13 cellular contexts compared by ENCODE assay signal in the genomic region with DNA sequence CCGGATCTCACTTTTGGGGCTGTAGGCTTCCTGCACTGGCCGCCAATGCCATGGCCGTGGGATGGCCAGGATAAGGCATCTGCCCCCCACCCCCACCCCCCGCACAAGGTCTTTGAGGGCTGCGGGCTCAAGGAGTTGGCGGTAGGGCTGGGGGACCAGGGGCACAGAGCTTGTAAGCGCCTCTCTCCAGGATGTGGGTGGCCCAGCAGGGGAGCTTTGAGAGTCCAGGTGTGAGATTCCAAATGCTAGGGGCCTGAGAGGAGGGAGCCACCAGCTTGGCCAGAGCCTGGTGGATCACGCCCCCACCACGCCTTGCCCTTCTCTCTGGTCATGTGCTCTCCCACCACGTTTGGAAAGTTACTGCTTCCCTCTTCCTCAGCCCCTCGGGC. TPM values are rescaled to one million over a fixed set of nuclear protein-coding genes. Genes with fewer than 3 reads are reported as not detected.
DNase-seq lines count a peak whose midpoint lies in the region; ATAC-seq and TF ChIP-seq lines count a peak whose summit lies in the region.
"Had no signal": no experiment of that assay in that cellular context is flagged by ENCODE, and none has a peak within 500 bp of the region (broad histone marks: within the 10 kb centered on the region; RNA-seq: fewer than 3 reads in every experiment).

No MANE protein-coding gene starts in this region.

- H3K36me3 ChIP-seq in RWPE2 (ENCODE audit: low read depth) (peaks cover 16% of the 10 kb centered on the region), prostate gland (no peaks in the 10 kb centered on the region), MM.1S (replicated peaks; ENCODE audit: insufficient read depth, low read length) (no peaks in the 10 kb centered on the region), osteoblast (ENCODE audit: insufficient read depth, low read length) (peaks cover 3% of the 10 kb centered on the region)

- H3K9ac ChIP-seq in MM.1S (ENCODE audit: low read length): no peak overlapping the region

- H3K4me2 ChIP-seq in MM.1S (ENCODE audit: low read depth, low read length) (no peak overlapping the region), osteoblast (ENCODE audit: insufficient read depth, low read length) (no peak overlapping the region)

- no peak for TF ChIP-seq POLR2A in prostate gland (IDR thresholded peaks at IDR 0.05)

- H3K9me3 ChIP-seq in RWPE2 (ENCODE audit: severe bottlenecking) (no peaks in the 10 kb centered on the region), prostate gland (no peaks in the 10 kb centered on the region), MM.1S (replicated peaks; ENCODE audit: insufficient read depth, low read length) (no peaks in the 10 kb centered on the region), osteoblast (ENCODE audit: low read depth, low read length) (no peaks in the 10 kb centered on the region)

- H3F3A ChIP-seq in MM.1S (ENCODE audit: insufficient read depth, low read length): no peaks in the 10 kb centered on the region; the same call in 1 of the 2 replicates

- intact Hi-C loops in prostate gland (cut with DNase I): no loop called here

- TF ChIP-seq CTCF in RWPE2 (IDR thresholded peaks at IDR 0.05; ENCODE audit: poor library complexity, severe bottlenecking): no peak
- TF ChIP-seq CTCF in prostate gland (IDR thresholded peaks at IDR 0.05): no peak
- no peak for TF ChIP-seq CTCF in MM.1S (IDR thresholded peaks at IDR 0.05; ENCODE audit: low read length)
- no peak for TF ChIP-seq CTCF in osteoblast (IDR thresholded peaks at IDR 0.05; ENCODE audit: extremely low read depth, low read depth, low read length)

- H3K4me1 ChIP-seq in RWPE2 (ENCODE audit: insufficient read depth, poor library complexity, severe bottlenecking) (peaks cover 24% of the 10 kb centered on the region), prostate gland (replicated peaks) (peaks cover 55% of the 10 kb centered on the region), MM.1S (ENCODE audit: low read length) (peaks cover 19% of the 10 kb centered on the region), osteoblast (ENCODE audit: insufficient read depth, low read length) (peaks cover 24% of the 10 kb centered on the region)

- no peak overlapping the region for H3K4me3 ChIP-seq in RWPE2 (ENCODE audit: severe bottlenecking)
- H3K4me3 ChIP-seq in prostate gland: no peak overlapping the region
- no peak overlapping the region for H3K4me3 ChIP-seq in MM.1S (ENCODE audit: low read length)
- H3K4me3 ChIP-seq in osteoblast (ENCODE audit: insufficient read depth, low read length): no peak overlapping the region

- H3K27me3 ChIP-seq in RWPE2 (ENCODE audit: insufficient read depth, poor library complexity, severe bottlenecking) (no peaks in the 10 kb centered on the region), prostate gland (replicated peaks; ENCODE audit: insufficient read depth) (no peaks in the 10 kb centered on the region), MM.1S (replicated peaks; ENCODE audit: insufficient read depth, low read length) (peaks cover 59% of the 10 kb centered on the region), osteoblast (ENCODE audit: insufficient read depth, low read length) (no peaks in the 10 kb centered on the region)

- WGBS in prostate gland: 66% methylated on average over 8 of the region's 11 CpGs

- no peak overlapping the region for H2AFZ ChIP-seq in MM.1S (ENCODE audit: low read length)
- no peak overlapping the region for H2AFZ ChIP-seq in osteoblast (ENCODE audit: low read length)

- peak overlapping the region; percentile 66 for H3K27ac ChIP-seq in RWPE2 (ENCODE audit: poor library complexity, severe bottlenecking)
- peak overlapping the region; percentile 80 to 97 for H3K27ac ChIP-seq in prostate gland
- no peak overlapping the region for H3K27ac ChIP-seq in MM.1S (ENCODE audit: low read length)
- H3K27ac ChIP-seq in osteoblast (ENCODE audit: low read depth, low read length): no peak overlapping the region

- ATAC-seq in RWPE2 (ENCODE audit: low read depth) (no peak), GM19397 (IDR thresholded peaks at IDR 0.05; ENCODE audit: unreplicated experiment) (no peak), HG03095 (IDR thresholded peaks at IDR 0.05; ENCODE audit: unreplicated experiment) (no peak)

- DNase-seq in Ammon's horn (ENCODE audit: low spot score): peak; percentile 50
- DNase-seq in RWPE2 (ENCODE audit: low spot score): no peak
- DNase-seq in foreskin melanocyte: peak; percentile 59
- DNase-seq in prostate gland (ENCODE audit: low spot score): no peak
- DNase-seq in MM.1S: no peak
- DNase-seq in osteoblast (ENCODE audit: insufficient read length, low spot score, missing footprints): no peak
- DNase-seq: activated CD4-positive, alpha-beta T cell treated with anti-CD3 and anti-CD28 coated beads, Interleukin-2, amount 50 U/mL, for 48 hours; activated naive CD8-positive, alpha-beta T cell treated with anti-CD3 and anti-CD28 coated beads, Interleukin-2, amount 10 ng/mL, durations not matched to agents 7 days and 5 days; AML-193; HCEC 1CT; NCI-H524 treated with DMSO at 0.1 percent for 48 hours had no signal

- H3K9me2 ChIP-seq in MM.1S (replicated peaks; ENCODE audit: insufficient read depth, low read length): no peaks in the 10 kb centered on the region

- H4K20me1 ChIP-seq in MM.1S (ENCODE audit: insufficient read depth, low read length): no peaks in the 10 kb centered on the region
- H4K20me1 ChIP-seq in osteoblast (ENCODE audit: insufficient read depth, low read length): peaks cover 86% of the 10 kb centered on the region

- no peaks in the 10 kb centered on the region for H3K79me2 ChIP-seq in MM.1S (ENCODE audit: low read length)
- peaks cover 94% of the 10 kb centered on the region for H3K79me2 ChIP-seq in osteoblast (ENCODE audit: insufficient read depth, low read length)

RNA-seq across cellular contexts. Expression of a gene that starts 5.0 kb away (rescaled TPM):
- 100 to 1,000 TPM; 472 to 927 TPM for total RNA-seq in prostate gland
- 184 and 195 TPM in 2 replicates for total RNA-seq in osteoblast

RNA-seq across cellular contexts. Expression of a gene that starts 18.4 kb away (rescaled TPM):
- total RNA-seq in prostate gland: 10 to 100 TPM; 40.4 to 71.1 TPM
- 42.4 and 46.7 TPM in 2 replicates for total RNA-seq in osteoblast

Comparison
In these comparisons a context has a peak if more than half of its experiments do, and no peak if none do; other contexts are left out.
1. DNase-seq: peak in Ammon's horn (single experiment) and foreskin melanocyte (single experiment); none in RWPE2 (single experiment), prostate gland (single experiment), MM.1S (single experiment) and osteoblast (single experiment).
2. H3K27ac ChIP-seq: peak in RWPE2 (single experiment) and prostate gland (2 of 2); none in MM.1S (single experiment) and osteoblast (single experiment).